ENCODE assay signal across 18 cellular contexts in the genomic region with DNA sequence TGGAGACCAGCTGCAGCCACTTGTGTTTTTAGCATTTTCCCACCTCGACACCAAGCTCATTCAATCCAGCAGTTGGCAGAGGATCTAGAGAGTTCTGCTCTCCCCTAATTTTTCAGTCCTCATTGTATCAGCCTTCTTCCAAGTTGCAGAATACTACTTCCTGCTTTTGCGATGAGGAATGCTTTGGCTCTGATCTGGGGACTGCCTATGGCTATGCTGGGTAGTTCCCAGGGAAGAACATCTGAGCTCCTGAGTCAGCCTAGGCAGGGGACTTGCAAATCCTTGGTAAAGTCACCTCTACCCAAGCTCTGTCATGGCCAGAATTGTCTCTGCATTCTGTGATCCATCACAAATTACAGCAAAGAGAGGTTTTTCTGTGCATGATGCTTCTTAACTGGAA.
DNase-seq lines count a peak whose midpoint lies in the region; ATAC-seq and TF ChIP-seq lines count a peak whose summit lies in the region.
"Had no signal": no experiment of that assay in that cellular context is flagged by ENCODE, and none has a peak within 500 bp of the region (broad histone marks: within the 10 kb centered on the region; RNA-seq: fewer than 3 reads in every experiment).

No MANE protein-coding gene starts in this region.

- DNase-seq in GM04503 (ENCODE audit: low read depth) = peak; percentile 26
- peak; percentile 71 for DNase-seq in astrocyte of the cerebellum (ENCODE audit: low read depth)
- DNase-seq in fibroblast of villous mesenchyme (ENCODE audit: low read depth) = peak; percentile 3
- peak; percentile 28 for DNase-seq in pons (ENCODE audit: low spot score)
- DNase-seq in tibial artery = no peak
- no peak for DNase-seq in NCI-H82 (lab: John Stamatoyannopoulos, UW)
- DNase-seq: activated B cell treated with CpG ODN at 0.5 μM for 24 hours; activated naive CD4-positive, alpha-beta T cell treated with anti-CD3 and anti-CD28 coated beads, Interleukin-2, amount 50 U/mL, for 16 hours; CD4-positive, CD25-positive, alpha-beta regulatory T cell; KBM-7; NCI-H146; NCI-H446 treated with DMSO at 0.1 percent for 48 hours; PC-9; psoas muscle; stimulated activated CD4-positive, alpha-beta T cell treated with anti-CD3 and anti-CD28 coated beads, Interleukin-2, amount 100 ng/mL, for 24 hours; uterus had no signal

- no peaks in the 10 kb centered on the region for H3K36me3 ChIP-seq in tibial artery
- H3K36me3 ChIP-seq: esophagus muscularis mucosa, uterus had no signal

- H3K9me3 ChIP-seq in tibial artery = no peaks in the 10 kb centered on the region
- H3K9me3 ChIP-seq: esophagus muscularis mucosa, psoas muscle, uterus had no signal

- H3K27me3 ChIP-seq in tibial artery = no peaks in the 10 kb centered on the region
- H3K27me3 ChIP-seq: esophagus muscularis mucosa, uterus had no signal

- H3K4me3 ChIP-seq in astrocyte of the cerebellum (ENCODE audit: low read depth, low read length) = no peak overlapping the region
- no peak overlapping the region for H3K4me3 ChIP-seq in fibroblast of villous mesenchyme (ENCODE audit: low read depth, low read length)
- H3K4me3 ChIP-seq in tibial artery = no peak overlapping the region
- H3K4me3 ChIP-seq: esophagus muscularis mucosa, PC-9, psoas muscle, uterus had no signal

- intact Hi-C loops in tibial artery (cut with DNase I; ENCODE audit: low total_unique reads) = no loop called here

- peaks cover 0 to 6% (median 0%) of the 10 kb centered on the region in 4 donors for H3K4me1 ChIP-seq in tibial artery
- H3K4me1 ChIP-seq: uterus had no signal

- no peak for ATAC-seq in HG03097 (IDR thresholded peaks at IDR 0.05; ENCODE audit: low FRiP score, unreplicated experiment)

- TF ChIP-seq CTCF in astrocyte of the cerebellum (IDR thresholded peaks at IDR 0.05; ENCODE audit: low read depth, low read length, missing control alignments) (no peak), fibroblast of villous mesenchyme (IDR thresholded peaks at IDR 0.05; ENCODE audit: insufficient read depth, low read depth, low read length) (no peak), tibial artery (IDR thresholded peaks at IDR 0.05) (no peak)

- H3K27ac ChIP-seq in tibial artery = no peak overlapping the region
- H3K27ac ChIP-seq: PC-9, psoas muscle, uterus had no signal

- in situ Hi-C loops in astrocyte of the cerebellum (cut with HindIII; ENCODE audit: low sequenced_read_pairs) = no loop called here

Comparison
In these comparisons a context has a peak if more than half of its experiments do, and no peak if none do; other contexts are left out.
1. DNase-seq: peak in GM04503 (single experiment), astrocyte of the cerebellum (single experiment), fibroblast of villous mesenchyme (single experiment) and pons (single experiment); none in tibial artery (0 of 2) and NCI-H82 (single experiment).